In genomic region chr2:33121925-33122324, GRCh38 we compare ENCODE assay signal across 2 cellular contexts.
A peak's percentile ranks its signal among the peaks of the same experiment; 100 is the strongest.
TF ChIP-seq lines count a peak whose summit lies in the region.

No MANE protein-coding gene starts in this region.

TF ChIP-seq in IMR-90, 13 proteins besides CTCF, POLR2A, EP300 and RAD21:
- TF ChIP-seq NFE2L2 (IDR thresholded peaks at IDR 0.05; ENCODE audit: low read depth, low read length) = no peak
- TF ChIP-seq MXI1 (IDR thresholded peaks at IDR 0.05; ENCODE audit: borderline replicate concordance, low read depth, low read length) = no peak
- no peak for TF ChIP-seq RFX5 (IDR thresholded peaks at IDR 0.05; ENCODE audit: low read depth, low read length)
- no peak for TF ChIP-seq MAZ (IDR thresholded peaks at IDR 0.05; ENCODE audit: borderline replicate concordance, low read depth, low read length)
- no peak for TF ChIP-seq MAFK (IDR thresholded peaks at IDR 0.05; ENCODE audit: low read depth, low read length)
- TF ChIP-seq FOS (IDR thresholded peaks at IDR 0.05; ENCODE audit: low read depth, low read length) = no peak
- no peak for TF ChIP-seq CEBPB (IDR thresholded peaks at IDR 0.05; ENCODE audit: low read depth, low read length)
- no peak for TF ChIP-seq CHD1 (IDR thresholded peaks at IDR 0.05; ENCODE audit: low read depth, low read length)
- TF ChIP-seq SMC3 (IDR thresholded peaks at IDR 0.05; ENCODE audit: low read depth, low read length) = no peak
- TF ChIP-seq USF2 (IDR thresholded peaks at IDR 0.05; ENCODE audit: low read depth, low read length) = no peak
- TF ChIP-seq BHLHE40 (IDR thresholded peaks at IDR 0.05; ENCODE audit: low read depth, low read length) = no peak
- no peak for TF ChIP-seq RCOR1 (IDR thresholded peaks at IDR 0.05; ENCODE audit: insufficient replicate concordance, low read length)
- TF ChIP-seq ELK1 (IDR thresholded peaks at IDR 0.05; ENCODE audit: borderline replicate concordance, low read depth, low read length) = no peak

TF ChIP-seq in K562, 482 proteins besides CTCF, POLR2A, EP300 and RAD21:
- peak; percentile 46; the same call in 1 of the 2 replicates for TF ChIP-seq RAD51 (IDR thresholded peaks at IDR 0.05; ENCODE audit: borderline replicate concordance, low read depth)
- peak; percentile 12 for TF ChIP-seq RBM25 (IDR thresholded peaks at IDR 0.05; ENCODE audit: low read depth, low read length, severe bottlenecking)
- TF ChIP-seq USF2 (CRISPR knock-in tag; IDR thresholded peaks at IDR 0.05) = peak; percentile 81
- TF ChIP-seq NFYB (IDR thresholded peaks at IDR 0.05; ENCODE audit: extremely low read depth, insufficient read length) = peak; percentile 76
- TF ChIP-seq, protein P1, sequence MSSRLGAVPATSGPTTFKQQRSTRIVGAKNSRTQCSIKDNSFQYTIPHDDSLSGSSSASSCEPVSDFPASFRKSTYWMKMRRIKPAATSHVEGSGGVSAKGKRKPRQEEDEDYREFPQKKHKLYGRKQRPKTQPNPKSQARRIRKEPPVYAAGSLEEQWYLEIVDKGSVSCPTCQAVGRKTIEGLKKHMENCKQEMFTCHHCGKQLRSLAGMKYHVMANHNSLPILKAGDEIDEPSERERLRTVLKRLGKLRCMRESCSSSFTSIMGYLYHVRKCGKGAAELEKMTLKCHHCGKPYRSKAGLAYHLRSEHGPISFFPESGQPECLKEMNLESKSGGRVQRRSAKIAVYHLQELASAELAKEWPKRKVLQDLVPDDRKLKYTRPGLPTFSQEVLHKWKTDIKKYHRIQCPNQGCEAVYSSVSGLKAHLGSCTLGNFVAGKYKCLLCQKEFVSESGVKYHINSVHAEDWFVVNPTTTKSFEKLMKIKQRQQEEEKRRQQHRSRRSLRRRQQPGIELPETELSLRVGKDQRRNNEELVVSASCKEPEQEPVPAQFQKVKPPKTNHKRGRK (tag; IDR thresholded peaks at IDR 0.05) = no peak
- TF ChIP-seq, protein P2, sequence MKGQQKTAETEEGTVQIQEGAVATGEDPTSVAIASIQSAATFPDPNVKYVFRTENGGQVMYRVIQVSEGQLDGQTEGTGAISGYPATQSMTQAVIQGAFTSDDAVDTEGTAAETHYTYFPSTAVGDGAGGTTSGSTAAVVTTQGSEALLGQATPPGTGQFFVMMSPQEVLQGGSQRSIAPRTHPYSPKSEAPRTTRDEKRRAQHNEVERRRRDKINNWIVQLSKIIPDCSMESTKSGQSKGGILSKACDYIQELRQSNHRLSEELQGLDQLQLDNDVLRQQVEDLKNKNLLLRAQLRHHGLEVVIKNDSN (CRISPR knock-in tag; IDR thresholded peaks at IDR 0.05) = peak; percentile 65
- no peak for TF ChIP-seq RBM34 (IDR thresholded peaks at IDR 0.05; ENCODE audit: borderline replicate concordance, insufficient read depth, low read length)
